In the genomic region with DNA sequence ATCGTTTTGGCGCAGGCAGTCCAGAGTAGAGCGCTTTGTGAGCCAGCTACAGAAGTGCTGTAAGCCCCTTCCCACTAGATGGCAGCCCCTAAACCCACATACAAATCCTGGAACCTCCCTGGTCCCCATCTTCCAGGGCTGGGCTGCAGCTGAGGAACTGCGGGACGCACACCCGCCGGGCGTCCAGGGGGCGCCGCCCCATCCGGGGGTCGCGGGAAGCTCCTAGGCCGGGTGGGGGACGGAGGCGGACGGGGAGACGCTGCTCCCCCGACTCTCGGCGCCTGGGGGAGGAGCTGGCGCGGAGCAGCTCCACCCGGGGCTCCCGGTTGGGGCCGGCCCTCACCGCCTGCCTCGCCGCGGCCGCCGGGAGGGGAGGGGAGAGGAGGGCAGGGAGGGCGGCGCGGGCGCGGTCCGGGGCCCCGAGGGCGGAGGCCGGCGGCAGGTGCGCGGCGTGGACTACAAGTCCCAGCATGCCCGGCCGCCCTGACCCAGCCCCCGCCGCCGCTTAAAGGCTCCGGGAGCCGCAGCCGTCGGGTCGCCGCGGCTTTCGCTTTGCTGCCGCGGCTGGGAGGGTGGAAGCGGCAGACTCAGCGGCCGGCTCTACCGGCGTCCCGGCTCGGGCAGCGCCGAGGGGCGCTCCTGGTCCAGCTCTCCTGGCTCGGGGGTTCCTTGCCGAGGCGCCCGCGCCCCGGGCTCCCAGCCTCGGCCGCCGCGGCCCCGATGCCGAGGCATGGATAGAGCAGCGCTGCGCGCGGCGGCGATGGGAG, we compare ENCODE assay signal across 1 cellular context.
TF ChIP-seq lines count a peak whose summit lies in the region.

A gene (plus strand): TSS at position 535 of the 767 bp plus-strand sequence. CDS start 196 bp downstream, at position 731.

TF ChIP-seq in H1, 55 proteins besides CTCF, POLR2A, EP300 and RAD21:
- no peak for TF ChIP-seq EGR1 (IDR thresholded peaks at IDR 0.05; ENCODE audit: borderline replicate concordance, low read depth, low read length)
- TF ChIP-seq, protein P1, sequence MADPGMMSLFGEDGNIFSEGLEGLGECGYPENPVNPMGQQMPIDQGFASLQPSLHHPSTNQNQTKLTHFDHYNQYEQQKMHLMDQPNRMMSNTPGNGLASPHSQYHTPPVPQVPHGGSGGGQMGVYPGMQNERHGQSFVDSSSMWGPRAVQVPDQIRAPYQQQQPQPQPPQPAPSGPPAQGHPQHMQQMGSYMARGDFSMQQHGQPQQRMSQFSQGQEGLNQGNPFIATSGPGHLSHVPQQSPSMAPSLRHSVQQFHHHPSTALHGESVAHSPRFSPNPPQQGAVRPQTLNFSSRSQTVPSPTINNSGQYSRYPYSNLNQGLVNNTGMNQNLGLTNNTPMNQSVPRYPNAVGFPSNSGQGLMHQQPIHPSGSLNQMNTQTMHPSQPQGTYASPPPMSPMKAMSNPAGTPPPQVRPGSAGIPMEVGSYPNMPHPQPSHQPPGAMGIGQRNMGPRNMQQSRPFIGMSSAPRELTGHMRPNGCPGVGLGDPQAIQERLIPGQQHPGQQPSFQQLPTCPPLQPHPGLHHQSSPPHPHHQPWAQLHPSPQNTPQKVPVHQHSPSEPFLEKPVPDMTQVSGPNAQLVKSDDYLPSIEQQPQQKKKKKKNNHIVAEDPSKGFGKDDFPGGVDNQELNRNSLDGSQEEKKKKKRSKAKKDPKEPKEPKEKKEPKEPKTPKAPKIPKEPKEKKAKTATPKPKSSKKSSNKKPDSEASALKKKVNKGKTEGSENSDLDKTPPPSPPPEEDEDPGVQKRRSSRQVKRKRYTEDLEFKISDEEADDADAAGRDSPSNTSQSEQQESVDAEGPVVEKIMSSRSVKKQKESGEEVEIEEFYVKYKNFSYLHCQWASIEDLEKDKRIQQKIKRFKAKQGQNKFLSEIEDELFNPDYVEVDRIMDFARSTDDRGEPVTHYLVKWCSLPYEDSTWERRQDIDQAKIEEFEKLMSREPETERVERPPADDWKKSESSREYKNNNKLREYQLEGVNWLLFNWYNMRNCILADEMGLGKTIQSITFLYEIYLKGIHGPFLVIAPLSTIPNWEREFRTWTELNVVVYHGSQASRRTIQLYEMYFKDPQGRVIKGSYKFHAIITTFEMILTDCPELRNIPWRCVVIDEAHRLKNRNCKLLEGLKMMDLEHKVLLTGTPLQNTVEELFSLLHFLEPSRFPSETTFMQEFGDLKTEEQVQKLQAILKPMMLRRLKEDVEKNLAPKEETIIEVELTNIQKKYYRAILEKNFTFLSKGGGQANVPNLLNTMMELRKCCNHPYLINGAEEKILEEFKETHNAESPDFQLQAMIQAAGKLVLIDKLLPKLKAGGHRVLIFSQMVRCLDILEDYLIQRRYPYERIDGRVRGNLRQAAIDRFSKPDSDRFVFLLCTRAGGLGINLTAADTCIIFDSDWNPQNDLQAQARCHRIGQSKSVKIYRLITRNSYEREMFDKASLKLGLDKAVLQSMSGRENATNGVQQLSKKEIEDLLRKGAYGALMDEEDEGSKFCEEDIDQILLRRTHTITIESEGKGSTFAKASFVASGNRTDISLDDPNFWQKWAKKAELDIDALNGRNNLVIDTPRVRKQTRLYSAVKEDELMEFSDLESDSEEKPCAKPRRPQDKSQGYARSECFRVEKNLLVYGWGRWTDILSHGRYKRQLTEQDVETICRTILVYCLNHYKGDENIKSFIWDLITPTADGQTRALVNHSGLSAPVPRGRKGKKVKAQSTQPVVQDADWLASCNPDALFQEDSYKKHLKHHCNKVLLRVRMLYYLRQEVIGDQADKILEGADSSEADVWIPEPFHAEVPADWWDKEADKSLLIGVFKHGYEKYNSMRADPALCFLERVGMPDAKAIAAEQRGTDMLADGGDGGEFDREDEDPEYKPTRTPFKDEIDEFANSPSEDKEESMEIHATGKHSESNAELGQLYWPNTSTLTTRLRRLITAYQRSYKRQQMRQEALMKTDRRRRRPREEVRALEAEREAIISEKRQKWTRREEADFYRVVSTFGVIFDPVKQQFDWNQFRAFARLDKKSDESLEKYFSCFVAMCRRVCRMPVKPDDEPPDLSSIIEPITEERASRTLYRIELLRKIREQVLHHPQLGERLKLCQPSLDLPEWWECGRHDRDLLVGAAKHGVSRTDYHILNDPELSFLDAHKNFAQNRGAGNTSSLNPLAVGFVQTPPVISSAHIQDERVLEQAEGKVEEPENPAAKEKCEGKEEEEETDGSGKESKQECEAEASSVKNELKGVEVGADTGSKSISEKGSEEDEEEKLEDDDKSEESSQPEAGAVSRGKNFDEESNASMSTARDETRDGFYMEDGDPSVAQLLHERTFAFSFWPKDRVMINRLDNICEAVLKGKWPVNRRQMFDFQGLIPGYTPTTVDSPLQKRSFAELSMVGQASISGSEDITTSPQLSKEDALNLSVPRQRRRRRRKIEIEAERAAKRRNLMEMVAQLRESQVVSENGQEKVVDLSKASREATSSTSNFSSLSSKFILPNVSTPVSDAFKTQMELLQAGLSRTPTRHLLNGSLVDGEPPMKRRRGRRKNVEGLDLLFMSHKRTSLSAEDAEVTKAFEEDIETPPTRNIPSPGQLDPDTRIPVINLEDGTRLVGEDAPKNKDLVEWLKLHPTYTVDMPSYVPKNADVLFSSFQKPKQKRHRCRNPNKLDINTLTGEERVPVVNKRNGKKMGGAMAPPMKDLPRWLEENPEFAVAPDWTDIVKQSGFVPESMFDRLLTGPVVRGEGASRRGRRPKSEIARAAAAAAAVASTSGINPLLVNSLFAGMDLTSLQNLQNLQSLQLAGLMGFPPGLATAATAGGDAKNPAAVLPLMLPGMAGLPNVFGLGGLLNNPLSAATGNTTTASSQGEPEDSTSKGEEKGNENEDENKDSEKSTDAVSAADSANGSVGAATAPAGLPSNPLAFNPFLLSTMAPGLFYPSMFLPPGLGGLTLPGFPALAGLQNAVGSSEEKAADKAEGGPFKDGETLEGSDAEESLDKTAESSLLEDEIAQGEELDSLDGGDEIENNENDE (IDR thresholded peaks at IDR 0.05; ENCODE audit: insufficient replicate concordance, low read length): no peak
- 0 out of 2 replicates have a peak, but pooled peaks have one; percentile 52 for TF ChIP-seq TCF12 (IDR thresholded peaks at IDR 0.05; ENCODE audit: low read depth, low read length)
- TF ChIP-seq SP1 (IDR thresholded peaks at IDR 0.05; ENCODE audit: low read depth, low read length): no peak
- peak; percentile 62; the same call in 1 of the 2 replicates for TF ChIP-seq RBBP5 (IDR thresholded peaks at IDR 0.05; ENCODE audit: borderline replicate concordance, low read depth, low read length)
- no peak for TF ChIP-seq CEBPB (IDR thresholded peaks at IDR 0.05; ENCODE audit: low read depth, low read length)
- no peak for TF ChIP-seq RNF2 (IDR thresholded peaks at IDR 0.05; ENCODE audit: borderline replicate concordance, low read depth, low read length, missing control alignments, poor library complexity, severe bottlenecking)
- no peak for TF ChIP-seq POLR2AphosphoS5 (IDR thresholded peaks at IDR 0.05; ENCODE audit: low read depth, low read length)
- no peak for TF ChIP-seq HDAC6 (IDR thresholded peaks at IDR 0.05; ENCODE audit: low read depth, low read length)
- TF ChIP-seq MAFK (IDR thresholded peaks at IDR 0.05; ENCODE audit: low read depth, low read length): no peak
- TF ChIP-seq, protein P2, sequence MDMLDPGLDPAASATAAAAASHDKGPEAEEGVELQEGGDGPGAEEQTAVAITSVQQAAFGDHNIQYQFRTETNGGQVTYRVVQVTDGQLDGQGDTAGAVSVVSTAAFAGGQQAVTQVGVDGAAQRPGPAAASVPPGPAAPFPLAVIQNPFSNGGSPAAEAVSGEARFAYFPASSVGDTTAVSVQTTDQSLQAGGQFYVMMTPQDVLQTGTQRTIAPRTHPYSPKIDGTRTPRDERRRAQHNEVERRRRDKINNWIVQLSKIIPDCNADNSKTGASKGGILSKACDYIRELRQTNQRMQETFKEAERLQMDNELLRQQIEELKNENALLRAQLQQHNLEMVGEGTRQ (IDR thresholded peaks at IDR 0.05; ENCODE audit: low read length): no peak
- no peak for TF ChIP-seq SP2 (IDR thresholded peaks at IDR 0.05; ENCODE audit: low read length)
- TF ChIP-seq, protein P3, sequence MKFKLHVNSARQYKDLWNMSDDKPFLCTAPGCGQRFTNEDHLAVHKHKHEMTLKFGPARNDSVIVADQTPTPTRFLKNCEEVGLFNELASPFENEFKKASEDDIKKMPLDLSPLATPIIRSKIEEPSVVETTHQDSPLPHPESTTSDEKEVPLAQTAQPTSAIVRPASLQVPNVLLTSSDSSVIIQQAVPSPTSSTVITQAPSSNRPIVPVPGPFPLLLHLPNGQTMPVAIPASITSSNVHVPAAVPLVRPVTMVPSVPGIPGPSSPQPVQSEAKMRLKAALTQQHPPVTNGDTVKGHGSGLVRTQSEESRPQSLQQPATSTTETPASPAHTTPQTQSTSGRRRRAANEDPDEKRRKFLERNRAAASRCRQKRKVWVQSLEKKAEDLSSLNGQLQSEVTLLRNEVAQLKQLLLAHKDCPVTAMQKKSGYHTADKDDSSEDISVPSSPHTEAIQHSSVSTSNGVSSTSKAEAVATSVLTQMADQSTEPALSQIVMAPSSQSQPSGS (IDR thresholded peaks at IDR 0.05; ENCODE audit: low read length): no peak
- TF ChIP-seq EZH2 (IDR thresholded peaks at IDR 0.05; ENCODE audit: low read depth, low read length, severe bottlenecking): no peak
- TF ChIP-seq BACH1 (IDR thresholded peaks at IDR 0.05; ENCODE audit: low read length): no peak
- peak; percentile 74 for TF ChIP-seq PHF8 (conservative IDR thresholded peaks at IDR 0.05; ENCODE audit: low read depth, low read length)
- no peak; the same call in 1 of the 2 replicates for TF ChIP-seq TBP (IDR thresholded peaks at IDR 0.05; ENCODE audit: low read depth, low read length)
- 0 out of 2 replicates have a peak, but pooled peaks have one; percentile 19 for TF ChIP-seq YY1 (IDR thresholded peaks at IDR 0.05; ENCODE audit: low read depth, low read length)
- TF ChIP-seq ZNF274 (IDR thresholded peaks at IDR 0.05; ENCODE audit: borderline replicate concordance, extremely low read depth, low read length): no peak
- no peak for TF ChIP-seq POU5F1 (IDR thresholded peaks at IDR 0.05; ENCODE audit: low read depth, low read length)
- TF ChIP-seq GABPA (IDR thresholded peaks at IDR 0.05; ENCODE audit: borderline replicate concordance, insufficient read depth, low read length): no peak
- TF ChIP-seq CREB1 (IDR thresholded peaks at IDR 0.05): no peak
- TF ChIP-seq HDAC2 (IDR thresholded peaks at IDR 0.05; ENCODE audit: borderline replicate concordance in 1 of 2, low read depth in 2 of 2, low read length in 2 of 2): peak; percentile 23 to 24; a peak in 1 of 4 replicates
- TF ChIP-seq SIX5 (IDR thresholded peaks at IDR 0.05; ENCODE audit: low read depth, low read length): peak; percentile 37; the same call in 1 of the 2 replicates
- TF ChIP-seq SIRT6 (IDR thresholded peaks at IDR 0.05; ENCODE audit: low read length): no peak
- TF ChIP-seq, protein P4, sequence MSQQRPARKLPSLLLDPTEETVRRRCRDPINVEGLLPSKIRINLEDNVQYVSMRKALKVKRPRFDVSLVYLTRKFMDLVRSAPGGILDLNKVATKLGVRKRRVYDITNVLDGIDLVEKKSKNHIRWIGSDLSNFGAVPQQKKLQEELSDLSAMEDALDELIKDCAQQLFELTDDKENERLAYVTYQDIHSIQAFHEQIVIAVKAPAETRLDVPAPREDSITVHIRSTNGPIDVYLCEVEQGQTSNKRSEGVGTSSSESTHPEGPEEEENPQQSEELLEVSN (IDR thresholded peaks at IDR 0.05): no peak
- TF ChIP-seq NANOG (IDR thresholded peaks at IDR 0.05; ENCODE audit: insufficient read depth, low read depth, low read length, poor library complexity, severe bottlenecking): no peak
- TF ChIP-seq KDM5A (IDR thresholded peaks at IDR 0.05; ENCODE audit: low read length): no peak
- TF ChIP-seq, protein P5, sequence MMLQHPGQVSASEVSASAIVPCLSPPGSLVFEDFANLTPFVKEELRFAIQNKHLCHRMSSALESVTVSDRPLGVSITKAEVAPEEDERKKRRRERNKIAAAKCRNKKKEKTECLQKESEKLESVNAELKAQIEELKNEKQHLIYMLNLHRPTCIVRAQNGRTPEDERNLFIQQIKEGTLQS (IDR thresholded peaks at IDR 0.05; ENCODE audit: insufficient read depth, low read depth, low read length): no peak
- TF ChIP-seq RXRA (IDR thresholded peaks at IDR 0.05; ENCODE audit: insufficient read depth, low read depth, low read length): no peak
- no peak for TF ChIP-seq CBX8 (IDR thresholded peaks at IDR 0.05; ENCODE audit: borderline replicate concordance, low read depth, low read length)
- TF ChIP-seq JUND (IDR thresholded peaks at IDR 0.05; ENCODE audit: low read length): no peak
- peak; percentile 92 for TF ChIP-seq KDM4A (IDR thresholded peaks at IDR 0.05; ENCODE audit: low read depth, low read length, severe bottlenecking)
- TF ChIP-seq CHD1 (IDR thresholded peaks at IDR 0.05; ENCODE audit: low read depth, low read length): no peak
- no peak for TF ChIP-seq SUZ12 (IDR thresholded peaks at IDR 0.05; ENCODE audit: low read length)
- peak; percentile 54; the same call in 1 of the 2 replicates for TF ChIP-seq TAF1 (IDR thresholded peaks at IDR 0.05; ENCODE audit: low read depth, low read length)
- no peak for TF ChIP-seq SRF (IDR thresholded peaks at IDR 0.05; ENCODE audit: low read depth, low read length)
- TF ChIP-seq KDM1A (IDR thresholded peaks at IDR 0.05; ENCODE audit: borderline replicate concordance, low read length): no peak
- no peak for TF ChIP-seq CBX5 (IDR thresholded peaks at IDR 0.05; ENCODE audit: low read depth, low read length)
- no peak for TF ChIP-seq FOSL1 (IDR thresholded peaks at IDR 0.05; ENCODE audit: insufficient read depth, low read depth, low read length)
- TF ChIP-seq BRCA1 (IDR thresholded peaks at IDR 0.05; ENCODE audit: low read depth, low read length): no peak
- no peak for TF ChIP-seq SP4 (IDR thresholded peaks at IDR 0.05; ENCODE audit: low read length)
- TF ChIP-seq TEAD4 (IDR thresholded peaks at IDR 0.05; ENCODE audit: low read depth, low read length): no peak
- no peak for TF ChIP-seq ASH2L (IDR thresholded peaks at IDR 0.05; ENCODE audit: low read length)
- peak; percentile 54 for TF ChIP-seq TAF7 (optimal IDR thresholded peaks at IDR 0.05; ENCODE audit: borderline replicate concordance, low read depth, low read length)
- no peak for TF ChIP-seq RFX5 (IDR thresholded peaks at IDR 0.05; ENCODE audit: borderline replicate concordance, low read depth, low read length)
- no peak for TF ChIP-seq BCL11A (IDR thresholded peaks at IDR 0.05; ENCODE audit: low read depth in 2 of 2, low read length in 2 of 2)
- TF ChIP-seq JUN (IDR thresholded peaks at IDR 0.05; ENCODE audit: low read depth, low read length): no peak
- TF ChIP-seq CTBP2 (IDR thresholded peaks at IDR 0.05; ENCODE audit: borderline replicate concordance, insufficient read depth, insufficient read length, low read length): no peak
- TF ChIP-seq, protein P6, sequence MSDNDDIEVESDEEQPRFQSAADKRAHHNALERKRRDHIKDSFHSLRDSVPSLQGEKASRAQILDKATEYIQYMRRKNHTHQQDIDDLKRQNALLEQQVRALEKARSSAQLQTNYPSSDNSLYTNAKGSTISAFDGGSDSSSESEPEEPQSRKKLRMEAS (IDR thresholded peaks at IDR 0.05): no peak
- TF ChIP-seq SIN3A (conservative IDR thresholded peaks at IDR 0.05 in 1 of 2, IDR thresholded peaks at IDR 0.05 in 1 of 2; ENCODE audit: low read depth in 1 of 2, low read length in 2 of 2): no peak
- TF ChIP-seq CHD2 (IDR thresholded peaks at IDR 0.05; ENCODE audit: low read length): no peak
- no peak for TF ChIP-seq SAP30 (IDR thresholded peaks at IDR 0.05; ENCODE audit: insufficient read depth, insufficient replicate concordance, low read length)
- TF ChIP-seq NRF1 (IDR thresholded peaks at IDR 0.05; ENCODE audit: low read depth, low read length): no peak
- no peak for TF ChIP-seq GTF2F1 (IDR thresholded peaks at IDR 0.05; ENCODE audit: borderline replicate concordance, low read depth, low read length)
